Comparison of ENCODE assay signal across 9 cellular contexts in the genomic region with DNA sequence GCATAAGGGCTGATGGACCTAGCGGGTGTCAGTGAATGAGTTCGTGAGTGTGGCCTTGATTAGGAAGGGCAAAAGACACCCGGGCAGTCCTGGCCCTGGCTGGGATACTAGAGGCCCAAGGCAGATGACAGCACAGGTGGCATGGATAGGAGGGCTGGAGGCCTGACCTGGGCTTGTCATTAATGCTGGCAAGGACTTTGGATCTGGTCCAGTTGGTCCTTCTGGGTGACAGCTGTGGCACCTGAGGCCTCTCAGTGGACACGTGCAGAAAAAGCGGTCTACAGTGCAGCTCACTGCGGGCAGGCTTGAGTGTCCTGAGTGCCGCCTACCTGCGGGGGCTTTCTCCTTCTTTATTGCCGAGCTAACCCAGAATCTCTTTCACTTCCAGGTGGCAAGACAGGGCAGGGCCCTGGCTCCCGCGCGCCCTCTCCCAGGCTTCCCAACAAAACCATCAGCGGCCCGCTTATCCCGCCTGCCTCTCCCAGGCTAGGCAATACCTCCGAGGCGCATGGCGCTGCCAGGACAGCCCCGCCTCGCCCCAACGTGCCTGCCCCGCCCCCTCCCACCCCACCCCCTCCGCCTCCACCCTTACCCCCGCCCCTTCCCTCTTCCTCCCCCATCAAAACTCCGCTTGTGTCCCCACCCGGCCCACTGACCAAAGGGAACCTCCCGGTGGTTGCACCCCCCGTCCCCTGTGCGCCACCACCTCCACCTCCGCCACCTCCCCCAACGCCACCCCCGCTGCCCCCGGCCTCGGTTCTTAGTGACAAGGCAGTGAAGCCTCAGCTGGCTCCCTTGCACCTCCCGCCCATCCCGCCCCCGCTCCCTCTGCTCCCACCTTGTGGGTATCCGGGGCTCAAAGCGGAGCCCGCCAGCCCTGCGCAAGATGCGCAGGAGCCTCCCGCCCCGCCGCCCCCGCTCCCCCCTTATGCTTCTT.
DNase-seq lines count a peak whose midpoint lies in the region; ATAC-seq and TF ChIP-seq lines count a peak whose summit lies in the region.
"Had no signal": no experiment of that assay in that cellular context is flagged by ENCODE, and none has a peak within 500 bp of the region (broad histone marks: within the 10 kb centered on the region; RNA-seq: fewer than 3 reads in every experiment).

No MANE protein-coding gene starts in this region.

- CTCF ChIA-PET in PC-3 (lab: Charles Lee): no interaction called here
- CTCF ChIA-PET in activated CD8-positive, alpha-beta memory T cell treated with anti-CD3 and anti-CD28 coated beads, Interleukin-2, amount 10 ng/mL, durations not matched to agents 7 days and 5 days (lab: Charles Lee): no interaction called here

- H3K4me2 ChIP-seq in PC-3 (ENCODE audit: low read length): peak overlapping the region; percentile 77

- no peaks in the 10 kb centered on the region for H3F3A ChIP-seq in PC-3 (ENCODE audit: low read length, unreplicated experiment)

- H3K9me3 ChIP-seq in PC-3 (ENCODE audit: low read length) (no peaks in the 10 kb centered on the region), iPS DF 6.9 (ENCODE audit: control insufficient read depth, insufficient read depth, low read length) (no peaks in the 10 kb centered on the region), psoas muscle (no peaks in the 10 kb centered on the region)

- peak; percentile 90 for DNase-seq in G401 (ENCODE audit: low spot score)
- peak; percentile 50 for DNase-seq in PC-3
- DNase-seq in iPS DF 6.9 (ENCODE audit: low read depth, low spot score): no peak
- DNase-seq in psoas muscle: no peak
- DNase-seq in activated CD8-positive, alpha-beta memory T cell treated with anti-CD3 and anti-CD28 coated beads, Interleukin-2, amount 10 ng/mL, durations not matched to agents 7 days and 5 days: no peak
- no peak for DNase-seq in AG20443 (ENCODE audit: low spot score)
- DNase-seq in NCI-H2029 treated with DMSO at 0.1 percent for 48 hours (lab: John Stamatoyannopoulos, UW): no peak
- DNase-seq: activated T-cell treated with anti-CD3 and anti-CD28 coated beads, Interleukin-2, amount 50 U/mL, for 48 hours had no signal

- H3K4me1 ChIP-seq in PC-3 (ENCODE audit: insufficient read depth, low read length): peaks cover 12% of the 10 kb centered on the region
- H3K4me1 ChIP-seq in iPS DF 6.9 (ENCODE audit: control insufficient read depth, insufficient read depth, low read length): peaks cover 7% of the 10 kb centered on the region
- H3K4me1 ChIP-seq in psoas muscle: peaks cover 7% of the 10 kb centered on the region

- no peak overlapping the region for H3K4me3 Mint-ChIP-seq in activated CD8-positive, alpha-beta memory T cell treated with anti-CD3 and anti-CD28 coated beads, Interleukin-2, amount 10 ng/mL, durations not matched to agents 7 days and 5 days

- no CpG with 5 or more reads among the region's 46 CpGs for WGBS in iPS DF 6.9 (ENCODE audit: insufficient coverage, insufficient read length)
- 54 to 67% (median 55%) methylated on average over 29 to 46 of the region's 46 CpGs for WGBS in psoas muscle, 3 donors

- H3K4me1 Mint-ChIP-seq in activated CD8-positive, alpha-beta memory T cell treated with anti-CD3 and anti-CD28 coated beads, Interleukin-2, amount 10 ng/mL, durations not matched to agents 7 days and 5 days: no peaks in the 10 kb centered on the region

- no peaks in the 10 kb centered on the region for H3K79me2 ChIP-seq in PC-3 (ENCODE audit: low read length)

- TF ChIP-seq CTCF in PC-3 (conservative IDR thresholded peaks at IDR 0.05; ENCODE audit: low read depth, low read length) (no peak), psoas muscle (IDR thresholded peaks at IDR 0.05) (no peak)

- no peaks in the 10 kb centered on the region for H3K9me3 Mint-ChIP-seq in activated CD8-positive, alpha-beta memory T cell treated with anti-CD3 and anti-CD28 coated beads, Interleukin-2, amount 10 ng/mL, durations not matched to agents 7 days and 5 days (ENCODE audit: low read depth)

- H3K27ac ChIP-seq in PC-3 (ENCODE audit: low read length) (no peak overlapping the region), iPS DF 6.9 (ENCODE audit: low read length) (no peak overlapping the region), psoas muscle (no peak overlapping the region)

- H3K27me3 Mint-ChIP-seq in activated CD8-positive, alpha-beta memory T cell treated with anti-CD3 and anti-CD28 coated beads, Interleukin-2, amount 10 ng/mL, durations not matched to agents 7 days and 5 days: peaks cover 27% of the 10 kb centered on the region

- no peaks in the 10 kb centered on the region for H3K36me3 Mint-ChIP-seq in activated CD8-positive, alpha-beta memory T cell treated with anti-CD3 and anti-CD28 coated beads, Interleukin-2, amount 10 ng/mL, durations not matched to agents 7 days and 5 days

- H3K27me3 ChIP-seq in PC-3 (ENCODE audit: low read length) (no peaks in the 10 kb centered on the region), iPS DF 6.9 (ENCODE audit: control insufficient read depth, insufficient read depth, low read length) (no peaks in the 10 kb centered on the region), psoas muscle (ENCODE audit: insufficient read depth in 3 of 3, low read length in 2 of 3) (no peaks in the 10 kb centered on the region)

- POLR2A ChIA-PET in PC-3 (lab: Charles Lee; ENCODE audit: unreplicated experiment): no interaction called here

- ATAC-seq in PC-3 (peak; percentile 70), psoas muscle (peak in 3 of 4 donors; percentile 45 to 59 (median 49)), GM21526 (IDR thresholded peaks at IDR 0.05; ENCODE audit: low FRiP score, unreplicated experiment) (no peak)
- no peak for ATAC-seq in activated CD8-positive, alpha-beta memory T cell treated with anti-CD3 and anti-CD28 coated beads, Interleukin-2, amount 10 ng/mL, durations not matched to agents 7 days and 5 days

- no peak overlapping the region for H3K27ac Mint-ChIP-seq in activated CD8-positive, alpha-beta memory T cell treated with anti-CD3 and anti-CD28 coated beads, Interleukin-2, amount 10 ng/mL, durations not matched to agents 7 days and 5 days

- BruUV-seq in PC-3 (replicated peaks; lab: Mats Ljungman, UMichigan): no TSS peak

- peak overlapping the region; percentile 79 for H2AFZ ChIP-seq in PC-3 (ENCODE audit: low read length)

- peak overlapping the region; percentile 41 for H3K9ac ChIP-seq in PC-3 (ENCODE audit: low read length)

- in situ Hi-C loops in G401 (cut with HindIII; ENCODE audit: low sequenced_read_pairs): no loop called here

- H3K4me3 ChIP-seq in PC-3 (ENCODE audit: low read length): peak overlapping the region; percentile 63
- peak overlapping the region; percentile 58; the same call in 1 of the 2 replicates for H3K4me3 ChIP-seq in iPS DF 6.9 (ENCODE audit: low read length)
- H3K4me3 ChIP-seq in psoas muscle: no peak overlapping the region

- H3K36me3 ChIP-seq in PC-3 (ENCODE audit: low read depth, low read length) (no peaks in the 10 kb centered on the region), iPS DF 6.9 (ENCODE audit: control insufficient read depth, insufficient read depth, low read length) (0 out of 2 replicates have a peak, but pooled peaks cover 2% of the 10 kb centered on the region), psoas muscle (ENCODE audit: insufficient read depth in 1 of 2, low read depth in 1 of 2) (peaks cover 0 to 28% of the 10 kb centered on the region in 2 donors)

- H4K20me1 ChIP-seq in PC-3 (ENCODE audit: low read length): no peaks in the 10 kb centered on the region

- intact Hi-C loops in PC-3 (cut with micrococcal nuclease): no loop called here
- intact Hi-C loops in psoas muscle (cut with DNase I): no loop called here

- H3K9me2 ChIP-seq in PC-3 (replicated peaks; ENCODE audit: low read length): no peaks in the 10 kb centered on the region

Comparison
In these comparisons a context has a peak if more than half of its experiments do, and no peak if none do; other contexts are left out.
1. DNase-seq: peak in G401 (single experiment) and PC-3 (single experiment); none in iPS DF 6.9 (single experiment), psoas muscle (0 of 2), activated CD8-positive, alpha-beta memory T cell treated with anti-CD3 and anti-CD28 coated beads, Interleukin-2, amount 10 ng/mL, durations not matched to agents 7 days and 5 days (single experiment), AG20443 (single experiment) and NCI-H2029 treated with DMSO at 0.1 percent for 48 hours (single experiment).
2. ATAC-seq: peak in PC-3 (single experiment) and psoas muscle (3 of 4); none in GM21526 (single experiment) and activated CD8-positive, alpha-beta memory T cell treated with anti-CD3 and anti-CD28 coated beads, Interleukin-2, amount 10 ng/mL, durations not matched to agents 7 days and 5 days (single experiment).